In genomic region chr19:58479736-58480480, GRCh38 we compare ENCODE assay signal across 18 cellular contexts. TPM values are rescaled to one million over a fixed set of nuclear protein-coding genes. Genes with fewer than 3 reads are reported as not detected.
DNase-seq lines count a peak whose midpoint lies in the region; FAIRE-seq and TF ChIP-seq lines count a peak whose summit lies in the region.
"Had no signal": no experiment of that assay in that cellular context is flagged by ENCODE, and none has a peak within 500 bp of the region (broad histone marks: within the 10 kb centered on the region; RNA-seq: fewer than 3 reads in every experiment).

No MANE protein-coding gene starts in this region.

- H3K4me1 ChIP-seq in BLaER1 (peaks cover 53% of the 10 kb centered on the region), HEK293 (ENCODE audit: control insufficient read depth, insufficient read depth, low read length) (peaks cover 6% of the 10 kb centered on the region; the same call in 1 of the 2 replicates), kidney (ENCODE audit: control insufficient read depth in 1 of 2, insufficient read depth in 1 of 2, low read depth in 1 of 2, low read length in 2 of 2) (peaks cover 9 to 10% of the 10 kb centered on the region in 2 donors), osteoblast (ENCODE audit: insufficient read depth, low read length) (peaks cover 9% of the 10 kb centered on the region)

- H3K36me3 ChIP-seq in BLaER1 (peaks cover 18% of the 10 kb centered on the region), HEK293 (ENCODE audit: control insufficient read depth in 2 of 2, insufficient read depth in 1 of 2, low read length in 2 of 2) (peaks cover 4 to 39% of the 10 kb centered on the region in 2 experiments; a peak in 2 of 3 replicates), kidney (ENCODE audit: control insufficient read depth in 1 of 2, insufficient read depth in 2 of 2, low read length in 2 of 2) (peaks cover 2 to 3% of the 10 kb centered on the region in 2 donors), osteoblast (ENCODE audit: insufficient read depth, low read length) (no peaks in the 10 kb centered on the region)

- H3K27me3 ChIP-seq in BLaER1 (no peaks in the 10 kb centered on the region), osteoblast (ENCODE audit: insufficient read depth, low read length) (no peaks in the 10 kb centered on the region)

- DNase-seq in kidney, result peak; percentile 64
- DNase-seq in osteoblast (ENCODE audit: insufficient read length, low spot score, missing footprints), result peak; percentile 58
- no peak for DNase-seq in NCI-H1694 (lab: John Stamatoyannopoulos, UW)
- no peak for DNase-seq in iPS-NIHi7 (ENCODE audit: extremely low spot score)
- DNase-seq in C1 segment of cervical spinal cord (lab: John Stamatoyannopoulos, UW), result no peak
- DNase-seq: 8988T; Caco-2; CD4-positive, alpha-beta T cell; HCEC 1CT; HFFc6 had no signal

- no peaks in the 10 kb centered on the region for H3K79me2 ChIP-seq in osteoblast (ENCODE audit: insufficient read depth, low read length)

- H4K20me1 ChIP-seq in BLaER1 (peaks cover 2% of the 10 kb centered on the region; the same call in 1 of the 2 replicates), osteoblast (ENCODE audit: insufficient read depth, low read length) (no peaks in the 10 kb centered on the region)

- intact Hi-C loops in kidney (cut with DNase I), result no loop called here

- H3K4me3 ChIP-seq in BLaER1 (no peak overlapping the region), HEK293 (ENCODE audit: low read depth, low read length) (no peak overlapping the region), kidney (ENCODE audit: low read length in 2 of 2) (no peak overlapping the region), osteoblast (ENCODE audit: insufficient read depth, low read length) (no peak overlapping the region)

- H3K27ac ChIP-seq in BLaER1, result no peak overlapping the region
- H3K27ac ChIP-seq in HEK293 (ENCODE audit: extremely low read depth, low read depth, low read length), result no peak overlapping the region
- H3K27ac ChIP-seq in kidney (ENCODE audit: low read depth in 2 of 2, low read length in 2 of 2), result no peak overlapping the region
- no peak overlapping the region for H3K27ac ChIP-seq in osteoblast (ENCODE audit: low read depth, low read length)
- H3K27ac ChIP-seq: C4-2B had no signal

- no peak overlapping the region for H2AFZ ChIP-seq in osteoblast (ENCODE audit: low read length)

- H3K4me2 ChIP-seq in BLaER1, result peak overlapping the region; percentile 5; the same call in 1 of the 2 replicates
- H3K4me2 ChIP-seq in osteoblast (ENCODE audit: insufficient read depth, low read length), result no peak overlapping the region

- FAIRE-seq in kidney (lab: Jason Lieb, UNC), result no peak
- FAIRE-seq: D721Med, G401.6, GM12891, GM19239, H1 had no signal

- H3K9ac ChIP-seq in BLaER1, result no peak overlapping the region
- no peak overlapping the region for H3K9ac ChIP-seq in kidney (ENCODE audit: low read length in 2 of 2)

- POLR2A ChIA-PET in HEK293 (lab: Yijun Ruan, JAX), result interaction anchor here (1.0 kb wide), 2 partner anchors 64 to 118 kb away, joined by 3 read pairs; partner anchors contain the start of genes TRIM28 and ZNF497

- CTCF ChIA-PET in HEK293 (lab: Yijun Ruan, JAX), result interaction anchor here (0.6 kb wide), 1 partner anchor 428 kb away, joined by 4 read pairs; no protein-coding TSS in a partner anchor

- no peaks in the 10 kb centered on the region for H3K9me3 ChIP-seq in BLaER1
- H3K9me3 ChIP-seq in HEK293 (ENCODE audit: control insufficient read depth, insufficient read depth, low read depth, low read length), result no peaks in the 10 kb centered on the region
- no peaks in the 10 kb centered on the region for H3K9me3 ChIP-seq in kidney (ENCODE audit: control insufficient read depth in 1 of 2, low read length in 2 of 2)
- H3K9me3 ChIP-seq in osteoblast (ENCODE audit: low read depth, low read length), result no peaks in the 10 kb centered on the region
- H3K9me3 ChIP-seq: Caco-2 had no signal

- TF ChIP-seq CTCF in HEK293 (tag by site-specific recombination; IDR thresholded peaks at IDR 0.05), result no peak
- TF ChIP-seq CTCF in kidney (IDR thresholded peaks at IDR 0.05; ENCODE audit: borderline replicate concordance, extremely low read depth, insufficient read depth), result no peak
- TF ChIP-seq CTCF in osteoblast (IDR thresholded peaks at IDR 0.05; ENCODE audit: extremely low read depth, low read depth, low read length), result no peak

TF ChIP-seq in HEK293, 187 proteins besides CTCF, POLR2A, EP300 and RAD21:
- TF ChIP-seq TCF7L2 (IDR thresholded peaks at IDR 0.05; ENCODE audit: borderline replicate concordance, low read depth, low read length) (no peak), HOXD13 (CRISPR knock-in tag; IDR thresholded peaks at IDR 0.05; ENCODE audit: borderline replicate concordance) (peak; percentile 51; the same call in 1 of the 2 replicates), KLF1 (tag by site-specific recombination; IDR thresholded peaks at IDR 0.05) (peak; percentile 79), REPIN1 (tag by site-specific recombination; IDR thresholded peaks at IDR 0.05; ENCODE audit: low read depth) (no peak)
- TF ChIP-seq, protein P1, sequence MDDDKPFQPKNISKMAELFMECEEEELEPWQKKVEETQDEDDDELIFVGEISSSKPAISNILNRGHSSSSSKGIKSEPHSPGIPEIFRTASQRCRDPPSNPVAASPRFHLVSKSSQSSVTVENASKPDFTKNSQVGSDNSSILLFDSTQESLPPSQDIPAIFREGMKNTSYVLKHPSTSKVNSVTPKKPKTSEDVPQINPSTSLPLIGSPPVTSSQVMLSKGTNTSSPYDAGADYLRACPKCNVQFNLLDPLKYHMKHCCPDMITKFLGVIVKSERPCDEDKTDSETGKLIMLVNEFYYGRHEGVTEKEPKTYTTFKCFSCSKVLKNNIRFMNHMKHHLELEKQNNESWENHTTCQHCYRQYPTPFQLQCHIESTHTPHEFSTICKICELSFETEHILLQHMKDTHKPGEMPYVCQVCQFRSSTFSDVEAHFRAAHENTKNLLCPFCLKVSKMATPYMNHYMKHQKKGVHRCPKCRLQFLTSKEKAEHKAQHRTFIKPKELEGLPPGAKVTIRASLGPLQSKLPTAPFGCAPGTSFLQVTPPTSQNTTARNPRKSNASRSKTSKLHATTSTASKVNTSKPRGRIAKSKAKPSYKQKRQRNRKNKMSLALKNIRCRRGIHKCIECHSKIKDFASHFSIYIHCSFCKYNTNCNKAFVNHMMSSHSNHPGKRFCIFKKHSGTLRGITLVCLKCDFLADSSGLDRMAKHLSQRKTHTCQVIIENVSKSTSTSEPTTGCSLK (tag by site-specific recombination; IDR thresholded peaks at IDR 0.05), result no peak

RNA-seq across cellular contexts. Expression of gene ZNF446, which starts 3.8 kb away (rescaled TPM):
- 13.3 TPM for total RNA-seq in kidney
- 12.6 TPM for polyA plus RNA-seq in kidney (ENCODE audit: insufficient read depth, low read depth, low replicate concordance)
- total RNA-seq in osteoblast, result 14.1 and 18.1 TPM in 2 replicates

RNA-seq across cellular contexts. Expression of gene ZNF324, which starts 13.0 kb away (rescaled TPM):
- total RNA-seq in kidney, result 13.0 TPM
- polyA plus RNA-seq in kidney (ENCODE audit: insufficient read depth, low read depth, low replicate concordance), result 3.9 TPM
- total RNA-seq in osteoblast, result 16.2 and 20.6 TPM in 2 replicates

RNA-seq across cellular contexts. Expression of gene ZNF324B, which starts 28.5 kb away (rescaled TPM):
- 9.9 TPM for total RNA-seq in kidney
- polyA plus RNA-seq in kidney (ENCODE audit: insufficient read depth, low read depth, low replicate concordance), result 3.4 TPM
- 10.5 and 11.8 TPM in 2 replicates for total RNA-seq in osteoblast

RNA-seq across cellular contexts. Expression of gene SLC27A5, which starts 31.9 kb away (rescaled TPM):
- total RNA-seq in kidney, result 10.8 TPM
- polyA plus RNA-seq in kidney (ENCODE audit: insufficient read depth, low read depth, low replicate concordance), result 41.5 TPM
- 5.3 and 6.5 TPM in 2 replicates for total RNA-seq in osteoblast

RNA-seq across cellular contexts. Expression of gene ZBTB45, which starts 39.7 kb away (rescaled TPM):
- total RNA-seq in kidney, result 16.9 TPM
- polyA plus RNA-seq in kidney (ENCODE audit: insufficient read depth, low read depth, low replicate concordance), result 7.7 TPM
- total RNA-seq in osteoblast, result 6.9 and 8.5 TPM in 2 replicates

Comparison
In these comparisons a context has a peak if more than half of its experiments do, and no peak if none do; other contexts are left out.
1. DNase-seq: peak in kidney (single experiment) and osteoblast (single experiment); none in NCI-H1694 (single experiment), iPS-NIHi7 (single experiment) and C1 segment of cervical spinal cord (0 of 14).